2 cellular contexts compared by ENCODE assay signal in genomic region chr1:31196685-31197084, GRCh38.
TF ChIP-seq lines count a peak whose summit lies in the region.

No MANE protein-coding gene starts in this region.

TF ChIP-seq in liver, 16 proteins besides CTCF, POLR2A, EP300 and RAD21:
- TF ChIP-seq HNF4G (IDR thresholded peaks at IDR 0.05) (no peak), EGR1 (IDR thresholded peaks at IDR 0.05; ENCODE audit: low read depth in 2 of 2) (no peak), ZBTB33 (IDR thresholded peaks at IDR 0.05) (no peak), REST (IDR thresholded peaks at IDR 0.05) (no peak), HNF4A (conservative IDR thresholded peaks at IDR 0.05) (peak; percentile 47 to 71), RXRA (IDR thresholded peaks at IDR 0.05) (peak; percentile 73 to 87), NR2F2 (IDR thresholded peaks at IDR 0.05) (no peak), JUND (IDR thresholded peaks at IDR 0.05) (peak in 1 of 2 donors; percentile 68), FOXA2 (IDR thresholded peaks at IDR 0.05) (no peak), TAF1 (conservative IDR thresholded peaks at IDR 0.05) (no peak), YY1 (IDR thresholded peaks at IDR 0.05) (no peak)

TF ChIP-seq in HepG2, 621 proteins besides CTCF, POLR2A, EP300 and RAD21:
- no peak for TF ChIP-seq MYPOP (CRISPR knock-in tag; IDR thresholded peaks at IDR 0.05)
TF ChIP-seq in HepG2: peak in this region for 0.
